Comparison of ENCODE assay signal across 1 cellular context in the genomic region with DNA sequence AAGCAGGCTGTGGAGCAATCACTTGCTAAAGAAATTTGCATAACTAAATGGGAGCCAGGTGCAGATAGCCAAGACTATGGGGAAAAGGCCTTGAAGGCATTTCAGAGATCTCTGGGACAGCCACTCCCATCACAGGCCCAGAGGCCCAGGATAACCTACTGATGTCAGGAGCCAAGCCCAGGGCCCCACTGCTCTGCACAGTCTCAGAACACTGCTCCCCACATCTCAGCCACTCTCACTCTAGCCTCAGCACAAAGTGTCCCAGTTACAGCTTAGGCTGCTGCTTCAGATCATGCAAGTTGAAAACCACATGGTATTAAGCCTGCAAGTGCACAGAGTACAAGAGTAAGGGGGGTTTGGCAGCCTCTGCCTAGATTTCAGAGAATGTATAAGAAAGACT.
TF ChIP-seq lines count a peak whose summit lies in the region.

No MANE protein-coding gene starts in this region.

TF ChIP-seq in H1, 55 proteins besides CTCF, POLR2A, EP300 and RAD21 (continued from another document):
- TF ChIP-seq ATF2 (IDR thresholded peaks at IDR 0.05; ENCODE audit: low read length) (no peak), CHD1 (IDR thresholded peaks at IDR 0.05; ENCODE audit: low read depth, low read length) (no peak), ASH2L (IDR thresholded peaks at IDR 0.05; ENCODE audit: low read length) (no peak), YY1 (IDR thresholded peaks at IDR 0.05; ENCODE audit: low read depth, low read length) (no peak), NANOG (IDR thresholded peaks at IDR 0.05; ENCODE audit: insufficient read depth, low read depth, low read length, poor library complexity, severe bottlenecking) (no peak), KDM1A (IDR thresholded peaks at IDR 0.05; ENCODE audit: borderline replicate concordance, low read length) (no peak), CHD7 (IDR thresholded peaks at IDR 0.05; ENCODE audit: insufficient replicate concordance, low read length) (no peak), SP2 (IDR thresholded peaks at IDR 0.05; ENCODE audit: low read length) (no peak), TAF1 (IDR thresholded peaks at IDR 0.05; ENCODE audit: low read depth, low read length) (no peak), JUN (IDR thresholded peaks at IDR 0.05; ENCODE audit: low read depth, low read length) (no peak), MAFK (IDR thresholded peaks at IDR 0.05; ENCODE audit: low read depth, low read length) (no peak), JUND (IDR thresholded peaks at IDR 0.05; ENCODE audit: low read length) (no peak), SIX5 (IDR thresholded peaks at IDR 0.05; ENCODE audit: low read depth, low read length) (no peak), RFX5 (IDR thresholded peaks at IDR 0.05; ENCODE audit: borderline replicate concordance, low read depth, low read length) (no peak)
- TF ChIP-seq, protein P1, sequence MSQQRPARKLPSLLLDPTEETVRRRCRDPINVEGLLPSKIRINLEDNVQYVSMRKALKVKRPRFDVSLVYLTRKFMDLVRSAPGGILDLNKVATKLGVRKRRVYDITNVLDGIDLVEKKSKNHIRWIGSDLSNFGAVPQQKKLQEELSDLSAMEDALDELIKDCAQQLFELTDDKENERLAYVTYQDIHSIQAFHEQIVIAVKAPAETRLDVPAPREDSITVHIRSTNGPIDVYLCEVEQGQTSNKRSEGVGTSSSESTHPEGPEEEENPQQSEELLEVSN (IDR thresholded peaks at IDR 0.05): no peak
